12 cellular contexts compared by ENCODE assay signal in the genomic region with DNA sequence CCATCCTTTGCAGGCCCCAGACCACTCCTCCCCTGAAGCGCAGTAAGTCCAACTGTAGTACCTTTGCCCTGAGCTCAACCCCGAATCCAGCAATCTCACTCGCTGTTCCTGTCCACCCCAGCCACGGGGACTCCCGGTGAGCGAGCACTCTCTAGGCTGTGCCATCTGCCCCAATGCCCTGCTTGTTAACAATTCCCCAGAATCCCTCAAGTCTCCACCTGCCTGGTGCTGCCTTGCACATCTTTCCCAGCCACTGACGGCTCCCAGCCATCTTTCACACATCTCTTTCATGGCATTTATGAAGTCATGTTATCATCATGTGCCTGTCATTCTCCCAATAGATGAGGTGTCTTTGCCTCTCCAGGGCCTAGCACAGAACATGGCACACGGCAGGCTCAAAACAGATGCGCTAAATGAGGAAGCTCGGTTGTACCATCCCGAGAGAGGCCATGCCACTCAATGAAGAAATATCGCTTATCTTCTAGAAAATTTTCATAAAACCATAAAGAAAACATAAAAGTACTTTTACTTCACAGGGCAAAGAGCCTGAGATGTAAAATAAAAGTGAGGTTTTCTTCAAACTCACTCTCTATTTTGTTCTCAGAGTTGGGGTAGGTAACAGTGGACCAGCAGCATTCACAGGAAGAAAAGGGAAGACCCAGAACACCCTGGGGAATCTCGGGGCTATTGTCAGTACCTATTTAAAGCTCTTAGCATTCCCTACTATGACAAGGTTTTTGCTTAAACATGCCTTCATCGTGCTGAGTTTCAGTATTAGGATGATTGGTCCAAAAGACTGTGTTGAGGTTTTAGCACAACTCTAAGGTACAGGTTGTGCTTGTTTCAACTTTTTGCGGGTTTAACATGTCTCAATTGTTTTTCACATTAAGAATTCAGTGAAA. TPM values are rescaled to one million over a fixed set of nuclear protein-coding genes. Genes with fewer than 3 reads are reported as not detected.
DNase-seq lines count a peak whose midpoint lies in the region; ATAC-seq, FAIRE-seq and TF ChIP-seq lines count a peak whose summit lies in the region.
"Had no signal": no experiment of that assay in that cellular context is flagged by ENCODE, and none has a peak within 500 bp of the region (broad histone marks: within the 10 kb centered on the region; RNA-seq: fewer than 3 reads in every experiment).

No MANE protein-coding gene starts in this region.

- intact Hi-C loops in dorsolateral prefrontal cortex (cut with DNase I) (no loop called here), kidney (cut with DNase I) (no loop called here), pancreas (cut with DNase I) (no loop called here), Right ventricle myocardium inferior (cut with DNase I) (no loop called here)

- no peak for TF ChIP-seq CTCF in dorsolateral prefrontal cortex (IDR thresholded peaks at IDR 0.05 in 54 of 56, conservative IDR thresholded peaks at IDR 0.05 in 2 of 56; ENCODE audit: low read depth in 1 of 56, partially characterized antibody in 56 of 56)
- no peak for TF ChIP-seq CTCF in kidney (IDR thresholded peaks at IDR 0.05; ENCODE audit: borderline replicate concordance, extremely low read depth, insufficient read depth)
- TF ChIP-seq CTCF in pancreas (IDR thresholded peaks at IDR 0.05): no peak

- H3K9ac ChIP-seq in kidney (ENCODE audit: low read length in 2 of 2): no peak overlapping the region

- H3K27me3 ChIP-seq in dorsolateral prefrontal cortex (no peaks in the 10 kb centered on the region), pancreas (no peaks in the 10 kb centered on the region)

- WGBS in pancreas, 2 donors: 79 to 87% methylated on average over 15 of the region's 15 CpGs

- H3K4me3 ChIP-seq in dorsolateral prefrontal cortex (peak overlapping the region in 1 of 59 donors; percentile 25), kidney (ENCODE audit: low read length in 2 of 2) (no peak overlapping the region), pancreas (no peak overlapping the region)
- H3K4me3 ChIP-seq: smooth muscle cell had no signal

- ATAC-seq in GM18502 (IDR thresholded peaks at IDR 0.05; ENCODE audit: poor library complexity, unreplicated experiment) (peak; percentile 99), GM19463 (IDR thresholded peaks at IDR 0.05; ENCODE audit: unreplicated experiment) (peak; percentile 93), HG02981 (IDR thresholded peaks at IDR 0.05; ENCODE audit: unreplicated experiment) (peak; percentile 95), pancreas (no peak), Right ventricle myocardium inferior (no peak)

- DNase-seq in dorsolateral prefrontal cortex (no peak), kidney (no peak), pancreas (no peak), Right ventricle myocardium inferior (ENCODE audit: missing footprints) (no peak)
- DNase-seq in activated CD4-positive, alpha-beta T cell treated with anti-CD3 and anti-CD28 coated beads, Interleukin-2, amount 50 U/mL, for 4 hours: no peak
- DNase-seq: activated gamma-delta T cell treated with Interleukin-2 at 50 U/mL for 16 hours, DMS79 treated with DMSO at 0.1 percent for 48 hours, NCI-H510A had no signal

- FAIRE-seq in kidney (lab: Jason Lieb, UNC) (no peak), pancreas (lab: Jason Lieb, UNC) (no peak)

- no peaks in the 10 kb centered on the region for H3K9me3 ChIP-seq in kidney (ENCODE audit: control insufficient read depth in 1 of 2, low read length in 2 of 2)
- H3K9me3 ChIP-seq in pancreas: no peaks in the 10 kb centered on the region

- H3K36me3 ChIP-seq in kidney (ENCODE audit: control insufficient read depth in 1 of 2, insufficient read depth in 2 of 2, low read length in 2 of 2) (peaks cover 0 to 5% of the 10 kb centered on the region in 2 donors), pancreas (peaks cover 0 to 15% (median 4%) of the 10 kb centered on the region in 3 donors)

- H3K4me1 ChIP-seq in kidney (ENCODE audit: control insufficient read depth in 1 of 2, insufficient read depth in 1 of 2, low read depth in 1 of 2, low read length in 2 of 2): peaks cover 6 to 31% of the 10 kb centered on the region in 2 donors
- H3K4me1 ChIP-seq in pancreas: peaks cover 0 to 6% (median 6%) of the 10 kb centered on the region in 3 donors

- H3K27ac ChIP-seq in dorsolateral prefrontal cortex (peak overlapping the region in 56 of 59 donors; percentile 2 to 88 (median 76)), kidney (ENCODE audit: low read depth in 2 of 2, low read length in 2 of 2) (peak overlapping the region in 1 of 2 donors; percentile 70), pancreas (no peak overlapping the region)

RNA-seq across cellular contexts. Expression of a gene that starts 55.2 kb away (rescaled TPM):
- total RNA-seq in dorsolateral prefrontal cortex (10 to 100 TPM; 27.2 to 59.8 (median 44.7) TPM), kidney (29.4 TPM), pancreas (100 to 1,000 TPM in 1 of 6 donors, 10 to 100 TPM in 5; 61.2 to 106 (median 84.1) TPM), Right ventricle myocardium inferior (412 TPM)
- polyA plus RNA-seq in kidney (ENCODE audit: insufficient read depth, low read depth, low replicate concordance) (44.1 TPM), pancreas (100 to 1,000 TPM; 129 to 169 TPM)

Comparison
In these comparisons a context has a peak if more than half of its experiments do, and no peak if none do; other contexts are left out.
1. ATAC-seq: peak in GM18502 (single experiment), GM19463 (single experiment) and HG02981 (single experiment); none in pancreas (0 of 4) and Right ventricle myocardium inferior (single experiment).
2. H3K27ac ChIP-seq: peak in dorsolateral prefrontal cortex (56 of 59); none in pancreas (0 of 4).